In the genomic region with DNA sequence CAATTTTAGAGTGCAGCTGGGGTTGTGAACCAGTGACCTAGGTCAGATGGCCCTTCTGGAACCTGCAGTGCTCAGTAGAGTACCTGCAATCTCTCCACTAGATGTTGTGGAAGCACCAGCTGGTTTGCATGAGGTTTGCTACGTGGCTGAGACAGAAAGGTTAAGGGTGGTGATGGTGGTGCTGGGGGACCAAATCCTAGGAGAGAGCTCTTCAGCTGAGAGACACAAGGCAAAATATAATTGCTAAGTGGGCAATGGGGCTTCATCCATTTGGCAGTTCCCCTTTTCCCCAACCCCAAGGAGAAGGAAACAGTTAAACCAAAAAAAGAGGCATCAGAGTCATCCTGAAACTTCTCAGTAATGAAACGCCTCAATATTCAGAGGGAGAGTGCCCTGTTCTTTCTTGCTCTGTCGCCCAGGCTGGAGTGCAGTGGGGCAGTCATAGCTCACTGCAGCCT, we compare ENCODE assay signal across 15 cellular contexts. TPM values are rescaled to one million over a fixed set of nuclear protein-coding genes. Genes with fewer than 3 reads are reported as not detected.
DNase-seq lines count a peak whose midpoint lies in the region; ATAC-seq lines count a peak whose summit lies in the region.
"Had no signal": no experiment of that assay in that cellular context is flagged by ENCODE, and none has a peak within 500 bp of the region (broad histone marks: within the 10 kb centered on the region; RNA-seq: fewer than 3 reads in every experiment).

No MANE protein-coding gene starts in this region.

- no peak overlapping the region for H3K4me3 Mint-ChIP-seq in central memory CD8-positive, alpha-beta T cell
- no peak overlapping the region for H3K4me3 Mint-ChIP-seq in CD4-positive, alpha-beta memory T cell

- H3K4me1 ChIP-seq in CD4-positive, alpha-beta memory T cell (ENCODE audit: insufficient read depth, low read length) = peaks cover 4% of the 10 kb centered on the region

- no peaks in the 10 kb centered on the region for H3K36me3 ChIP-seq in CD4-positive, alpha-beta memory T cell (ENCODE audit: insufficient read depth, low read length)
- H3K36me3 ChIP-seq: neutrophil, stomach had no signal

- no peak overlapping the region for H3K27ac ChIP-seq in CD4-positive, alpha-beta memory T cell (ENCODE audit: low read depth, low read length)
- H3K27ac ChIP-seq: HL-60, neutrophil had no signal

- ATAC-seq in GM18867 (IDR thresholded peaks at IDR 0.05; ENCODE audit: unreplicated experiment) (peak; percentile 55), GM21381 (IDR thresholded peaks at IDR 0.05; ENCODE audit: unreplicated experiment) (peak; percentile 56), HG03159 (IDR thresholded peaks at IDR 0.05; ENCODE audit: unreplicated experiment) (peak; percentile 60), GM18870 (IDR thresholded peaks at IDR 0.05; ENCODE audit: unreplicated experiment) (no peak)
- ATAC-seq in central memory CD8-positive, alpha-beta T cell (replicated peaks; ENCODE audit: extremely low read depth, poor library complexity, severe bottlenecking) = no peak

- H3K27me3 Mint-ChIP-seq in central memory CD8-positive, alpha-beta T cell = no peaks in the 10 kb centered on the region
- H3K27me3 Mint-ChIP-seq in CD4-positive, alpha-beta memory T cell = peaks cover 0 to 2% of the 10 kb centered on the region in 2 donors

- POLR2A ChIA-PET in CD4-positive, alpha-beta memory T cell (lab: Charles Lee; ENCODE audit: partially characterized antibody) = no interaction called here

- H3K9me3 Mint-ChIP-seq in central memory CD8-positive, alpha-beta T cell = no peaks in the 10 kb centered on the region
- peaks cover 0 to 3% (median 0%) of the 10 kb centered on the region in 8 donors for H3K9me3 Mint-ChIP-seq in CD4-positive, alpha-beta memory T cell

- peaks cover 19% of the 10 kb centered on the region for H3K4me1 Mint-ChIP-seq in central memory CD8-positive, alpha-beta T cell
- H3K4me1 Mint-ChIP-seq in CD4-positive, alpha-beta memory T cell = peaks cover 6 to 13% (median 10%) of the 10 kb centered on the region in 4 donors

- no peak overlapping the region for H3K4me3 ChIP-seq in CD4-positive, alpha-beta memory T cell (ENCODE audit: low read length in 2 of 2)
- H3K4me3 ChIP-seq: stomach had no signal

- intact Hi-C loops in CD4-positive, alpha-beta memory T cell (cut with micrococcal nuclease) = no loop called here

- DNase-seq in central memory CD8-positive, alpha-beta T cell (ENCODE audit: low spot score in 2 of 2) = no peak
- no peak for DNase-seq in CD4-positive, alpha-beta memory T cell
- no peak for DNase-seq in COLO668 (lab: John Stamatoyannopoulos, UW; ENCODE audit: unreplicated experiment)
- DNase-seq: activated naive CD4-positive, alpha-beta T cell; cortex of kidney; DMS53; NCI-H1417 treated with DMSO at 0.1 percent for 48 hours; stomach had no signal

- no peaks in the 10 kb centered on the region for H3K9me3 ChIP-seq in CD4-positive, alpha-beta memory T cell (ENCODE audit: control insufficient read depth in 1 of 2, low read length in 2 of 2)
- H3K9me3 ChIP-seq: neutrophil, stomach had no signal

- H3K27me3 ChIP-seq in CD4-positive, alpha-beta memory T cell (ENCODE audit: insufficient read depth, low read length) = no peaks in the 10 kb centered on the region
- H3K27me3 ChIP-seq: neutrophil, stomach had no signal

- peak overlapping the region; percentile 26 for H3K27ac Mint-ChIP-seq in central memory CD8-positive, alpha-beta T cell (ENCODE audit: low read depth)
- peak overlapping the region in 2 of 7 donors; percentile 24 to 43 for H3K27ac Mint-ChIP-seq in CD4-positive, alpha-beta memory T cell

- H3K36me3 Mint-ChIP-seq in central memory CD8-positive, alpha-beta T cell (ENCODE audit: insufficient read depth) = no peaks in the 10 kb centered on the region
- no peaks in the 10 kb centered on the region for H3K36me3 Mint-ChIP-seq in CD4-positive, alpha-beta memory T cell

- CTCF ChIA-PET in CD4-positive, alpha-beta memory T cell (lab: Charles Lee; ENCODE audit: partially characterized antibody) = no interaction called here

RNA-seq across cellular contexts. Expression of a gene that starts 13.9 kb away (rescaled TPM):
- total RNA-seq in CD4-positive, alpha-beta memory T cell = 1 to 10 TPM; 1.4 to 2.2 TPM
- polyA plus RNA-seq in CD4-positive, alpha-beta memory T cell = under 1 TPM; 0.34 to 0.47 TPM

RNA-seq across cellular contexts. Expression of a gene that starts 40.3 kb away (rescaled TPM):
- total RNA-seq in CD4-positive, alpha-beta memory T cell = not detected
- polyA plus RNA-seq in CD4-positive, alpha-beta memory T cell = not detected
- polyA plus RNA-seq: keratinocyte had no signal

Comparison
In these comparisons a context has a peak if more than half of its experiments do, and no peak if none do; other contexts are left out.
1. ATAC-seq: peak in GM18867 (single experiment), GM21381 (single experiment) and HG03159 (single experiment); none in central memory CD8-positive, alpha-beta T cell (single experiment) and GM18870 (single experiment).